In genomic region chr16:80694950-80695471, GRCh38 we compare ENCODE assay signal across 1 cellular context.
TF ChIP-seq lines count a peak whose summit lies in the region.

No MANE protein-coding gene starts in this region.

TF ChIP-seq in K562, 482 proteins besides CTCF, POLR2A, EP300 and RAD21 (continued from another document):
- no peak for TF ChIP-seq ARID4B (CRISPR knock-in tag; IDR thresholded peaks at IDR 0.05)
- no peak for TF ChIP-seq TAF15 (IDR thresholded peaks at IDR 0.05; ENCODE audit: low read depth, low read length)
